8 cellular contexts compared by ENCODE assay signal in genomic region chr6:52304917-52305316, GRCh38. TPM values are rescaled to one million over a fixed set of nuclear protein-coding genes. Genes with fewer than 3 reads are reported as not detected.
DNase-seq lines count a peak whose midpoint lies in the region; ATAC-seq and TF ChIP-seq lines count a peak whose summit lies in the region.

No MANE protein-coding gene starts in this region.

- TF ChIP-seq CTCF in CD4-positive, alpha-beta T cell (IDR thresholded peaks at IDR 0.05) = no peak

- peaks cover 79% of the 10 kb centered on the region for H3K4me1 Mint-ChIP-seq in CD4-positive, alpha-beta T cell (ENCODE audit: low read depth)
- peaks cover 46 to 78% (median 74%) of the 10 kb centered on the region in 4 donors for H3K4me1 Mint-ChIP-seq in naive thymus-derived CD8-positive, alpha-beta T cell

- peak overlapping the region; percentile 92 for H3K27ac Mint-ChIP-seq in CD4-positive, alpha-beta T cell
- peak overlapping the region; percentile 91 to 99 (median 95) for H3K27ac Mint-ChIP-seq in naive thymus-derived CD8-positive, alpha-beta T cell

- peak overlapping the region; percentile 64 for H3K27ac ChIP-seq in CD4-positive, alpha-beta T cell (ENCODE audit: low read depth, low read length)
- peak overlapping the region; percentile 7 for H3K27ac ChIP-seq in cingulate gyrus (ENCODE audit: low read depth, low read length)

- no peaks in the 10 kb centered on the region for H3K9me3 ChIP-seq in CD4-positive, alpha-beta T cell (ENCODE audit: control insufficient read depth, low read length)

- peak overlapping the region; percentile 80 for H3K4me3 Mint-ChIP-seq in CD4-positive, alpha-beta T cell
- H3K4me3 Mint-ChIP-seq in naive thymus-derived CD8-positive, alpha-beta T cell = peak overlapping the region; percentile 46 to 84 (median 76)

- intact Hi-C loops in CD4-positive, alpha-beta T cell (cut with DNase I, micrococcal nuclease) = loop anchor here in 1 of 2 experiments (2.0 to 5.0 kb wide), 3 partner anchors 20 to 87 kb away; partner anchors contain the start of genes MCM3 and PAQR8

- ATAC-seq in CD4-positive, alpha-beta T cell (ENCODE audit: poor library complexity) = peak; percentile 25
- ATAC-seq in GM19452 (IDR thresholded peaks at IDR 0.05; ENCODE audit: unreplicated experiment) (peak; percentile 50), HG03521 (IDR thresholded peaks at IDR 0.05; ENCODE audit: unreplicated experiment) (peak; percentile 55), GM18870 (IDR thresholded peaks at IDR 0.05; ENCODE audit: unreplicated experiment) (no peak)
- ATAC-seq in naive thymus-derived CD8-positive, alpha-beta T cell = peak; percentile 19 to 24

- no peak for TF ChIP-seq POLR2A in erythroblast (IDR thresholded peaks at IDR 0.05; ENCODE audit: low read length)

- H3K27me3 Mint-ChIP-seq in CD4-positive, alpha-beta T cell = no peaks in the 10 kb centered on the region
- H3K27me3 Mint-ChIP-seq in naive thymus-derived CD8-positive, alpha-beta T cell = no peaks in the 10 kb centered on the region

- no peak for DNase-seq in CD4-positive, alpha-beta T cell
- DNase-seq in naive thymus-derived CD8-positive, alpha-beta T cell = peak in 1 of 10 donors; percentile 16
- DNase-seq in erythroblast (lab: John Stamatoyannopoulos, UW) = no peak
- DNase-seq in NCI-H1048 (lab: John Stamatoyannopoulos, UW) = no peak

- H3K27me3 ChIP-seq in CD4-positive, alpha-beta T cell (ENCODE audit: control insufficient read depth, insufficient read depth, low read length) = no peaks in the 10 kb centered on the region

- POLR2A ChIA-PET in CD4-positive, alpha-beta T cell (lab: Charles Lee) = interaction anchor here (0.5 to 3.7 kb wide), 8 partner anchors 11 to 96 kb away, joined by 3 to 18 read pairs (median 3); partner anchors contain the start of gene MCM3
- POLR2A ChIA-PET in naive thymus-derived CD8-positive, alpha-beta T cell (lab: Charles Lee) = interaction anchor here (0.8 to 6.4 kb wide), 9 partner anchors 9 to 95 kb away, joined by 3 to 52 read pairs (median 4); partner anchors contain the start of genes MCM3 and PAQR8

- CTCF ChIA-PET in CD4-positive, alpha-beta T cell (lab: Charles Lee) = interaction anchor here (1.3 to 1.4 kb wide), 3 partner anchors 20 to 95 kb away, joined by 3 to 6 read pairs (median 5); partner anchors contain the start of gene MCM3

- H3K9me3 Mint-ChIP-seq in CD4-positive, alpha-beta T cell = no peaks in the 10 kb centered on the region
- peaks cover 0 to 10% (median 0%) of the 10 kb centered on the region in 9 donors for H3K9me3 Mint-ChIP-seq in naive thymus-derived CD8-positive, alpha-beta T cell

- no peaks in the 10 kb centered on the region for H3K36me3 Mint-ChIP-seq in CD4-positive, alpha-beta T cell (ENCODE audit: low read depth)
- H3K36me3 Mint-ChIP-seq in naive thymus-derived CD8-positive, alpha-beta T cell = no peaks in the 10 kb centered on the region

RNA-seq across cellular contexts. Expression of gene MCM3, which starts 20.4 kb away (rescaled TPM):
- 10 to 100 TPM in 1 of 2 experiments, 1 to 10 TPM in 1; 9.3 to 10.1 TPM for total RNA-seq in CD4-positive, alpha-beta T cell
- 10 to 100 TPM; 47.4 to 48.9 TPM for total RNA-seq in naive thymus-derived CD8-positive, alpha-beta T cell
- 10 to 100 TPM; 45.5 to 63.5 (median 57.7) TPM for polyA plus RNA-seq in naive thymus-derived CD8-positive, alpha-beta T cell

RNA-seq across cellular contexts. Expression of gene PAQR8, which starts 57.0 kb away (rescaled TPM):
- 1 to 10 TPM; 1.8 to 1.9 TPM for total RNA-seq in CD4-positive, alpha-beta T cell
- 10 to 100 TPM; 28.9 to 31.7 TPM for total RNA-seq in naive thymus-derived CD8-positive, alpha-beta T cell
- 10 to 100 TPM; 14.3 to 35.0 (median 30.6) TPM for polyA plus RNA-seq in naive thymus-derived CD8-positive, alpha-beta T cell

Comparison
In these comparisons a context has a peak if more than half of its experiments do, and no peak if none do; other contexts are left out.
1. RNA of gene MCM3, which starts 20.4 kb away (total RNA-seq): 47.4 to 48.9 TPM in naive thymus-derived CD8-positive, alpha-beta T cell; 9.3 to 10.1 TPM in CD4-positive, alpha-beta T cell; every median in the first group is over 4 times any median in the second.
2. RNA of gene PAQR8, which starts 57.0 kb away (total RNA-seq): 28.9 to 31.7 TPM in naive thymus-derived CD8-positive, alpha-beta T cell; 1.8 to 1.9 TPM in CD4-positive, alpha-beta T cell; every median in the first group is over 10 times any median in the second.